Comparison of ENCODE assay signal across 26 cellular contexts in the genomic region with DNA sequence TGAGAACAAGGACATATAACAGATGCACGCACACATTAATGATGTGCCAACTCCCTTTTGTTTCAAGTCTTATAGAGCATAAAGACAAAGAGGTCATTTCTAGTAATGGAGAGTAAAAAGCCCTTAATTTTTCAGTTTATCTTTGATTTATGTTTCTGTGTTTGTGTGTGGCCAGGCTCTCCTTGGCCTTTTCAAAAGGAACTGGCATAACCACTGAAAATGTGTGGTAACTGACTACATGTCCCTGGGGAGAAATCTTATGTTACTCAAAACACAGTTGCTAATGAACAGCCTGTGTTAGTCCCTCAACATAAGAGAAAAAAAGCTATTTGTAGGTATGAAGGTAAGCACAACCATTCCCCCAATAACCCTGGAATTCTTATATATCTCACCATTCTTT. TPM values are rescaled to one million over a fixed set of nuclear protein-coding genes. Genes with fewer than 3 reads are reported as not detected.
DNase-seq lines count a peak whose midpoint lies in the region; ATAC-seq, FAIRE-seq and TF ChIP-seq lines count a peak whose summit lies in the region.
"Had no signal": no experiment of that assay in that cellular context is flagged by ENCODE, and none has a peak within 500 bp of the region (broad histone marks: within the 10 kb centered on the region; RNA-seq: fewer than 3 reads in every experiment).

No MANE protein-coding gene starts in this region.

- no peak overlapping the region for H2AK5ac ChIP-seq in trophoblast cell (ENCODE audit: low read length)

- H3K9me3 ChIP-seq in spleen (no peaks in the 10 kb centered on the region), trophoblast cell (ENCODE audit: insufficient read depth, low read depth, low read length) (no peaks in the 10 kb centered on the region), small intestine (ENCODE audit: control insufficient read depth, low read depth) (no peaks in the 10 kb centered on the region)
- H3K9me3 ChIP-seq: body of pancreas, heart right ventricle, Peyer's patch, prostate gland, tibial nerve had no signal

- H3K27me3 ChIP-seq in spleen (replicated peaks in 1 of 7) (no peaks in the 10 kb centered on the region), trophoblast cell (ENCODE audit: insufficient read depth, low read length) (no peaks in the 10 kb centered on the region), small intestine (ENCODE audit: control insufficient read depth in 2 of 2, insufficient read depth in 2 of 2, low read length in 2 of 2) (no peaks in the 10 kb centered on the region)
- H3K27me3 ChIP-seq: body of pancreas, heart right ventricle, Peyer's patch, tibial nerve had no signal

- no peak overlapping the region for H2BK120ac ChIP-seq in trophoblast cell (ENCODE audit: insufficient read depth, low read length, poor library complexity)

- TF ChIP-seq CTCF in spleen (IDR thresholded peaks at IDR 0.05 in 8 of 11, conservative IDR thresholded peaks at IDR 0.05 in 3 of 11), result no peak

- no peak overlapping the region for H3K14ac ChIP-seq in trophoblast cell (ENCODE audit: low read length)

- peak overlapping the region; percentile 68 for H3K27ac ChIP-seq in epithelial cell of prostate
- peak overlapping the region in 6 of 8 donors; percentile 26 to 86 (median 80) for H3K27ac ChIP-seq in spleen
- no peak overlapping the region for H3K27ac ChIP-seq in trophoblast cell (ENCODE audit: low read depth, low read length)
- no peak overlapping the region for H3K27ac ChIP-seq in small intestine (ENCODE audit: low read depth in 1 of 2, low read length in 1 of 2)
- H3K27ac ChIP-seq: body of pancreas, heart right ventricle, Peyer's patch, prostate gland, tibial nerve had no signal

- FAIRE-seq in small intestine (lab: Jason Lieb, UNC), result no peak
- FAIRE-seq: HTR-8/SVneo, islet of Langerhans had no signal

- H3K36me3 ChIP-seq in spleen (no peaks in the 10 kb centered on the region), trophoblast cell (ENCODE audit: control insufficient read depth in 1 of 2, insufficient read depth in 2 of 2, low read length in 2 of 2) (no peaks in the 10 kb centered on the region), small intestine (ENCODE audit: control insufficient read depth in 2 of 2, insufficient read depth in 2 of 2, low read length in 2 of 2) (no peaks in the 10 kb centered on the region)
- H3K36me3 ChIP-seq: heart right ventricle, Peyer's patch, prostate gland, tibial nerve had no signal

- intact Hi-C loops in spleen (cut with DNase I; ENCODE audit: low total_unique reads), result no loop called here

- H3K79me2 ChIP-seq in trophoblast cell (ENCODE audit: control insufficient read depth, insufficient read depth, low read length, poor library complexity), result no peaks in the 10 kb centered on the region

- no peak overlapping the region for H3K9ac ChIP-seq in trophoblast cell (ENCODE audit: low read length)

- H2BK12ac ChIP-seq in trophoblast cell (ENCODE audit: low read length), result no peak overlapping the region

- no peak for TF ChIP-seq POLR2A in spleen (IDR thresholded peaks at IDR 0.05)

- H4K12ac ChIP-seq in trophoblast cell (ENCODE audit: low read depth, low read length), result no peak overlapping the region

- H3K18ac ChIP-seq in trophoblast cell (ENCODE audit: low read length), result no peak overlapping the region

- peak; percentile 75 for ATAC-seq in GM18907 (IDR thresholded peaks at IDR 0.05; ENCODE audit: unreplicated experiment)
- ATAC-seq: body of pancreas; heart right ventricle; stimulated activated effector memory CD8-positive, alpha-beta T cell treated with anti-CD3 and anti-CD28 coated beads, Interleukin-12 subunit alpha, Interleukin-12 subunit beta, amount 100 ng/mL, for 72 hours had no signal

- H3K4ac ChIP-seq in trophoblast cell (ENCODE audit: low read depth, low read length), result no peak overlapping the region

- 48 to 69% (median 60%) methylated on average over 1 of the region's 1 CpG for WGBS in spleen, 5 donors
- WGBS in trophoblast cell (ENCODE audit: extremely low coverage, insufficient coverage, insufficient read length), result no CpG with 5 or more reads among the region's 1 CpG
- WGBS in small intestine, 3 donors, result 91 to 92% (median 92%) methylated on average over 1 of the region's 1 CpG

- H2AFZ ChIP-seq in trophoblast cell (ENCODE audit: insufficient read depth, low read length, poor library complexity), result no peak overlapping the region

- no peak overlapping the region for H3K4me2 ChIP-seq in trophoblast cell (ENCODE audit: low read length)

- H2BK5ac ChIP-seq in trophoblast cell (ENCODE audit: low read depth, low read length, poor library complexity), result no peak overlapping the region

- no peaks in the 10 kb centered on the region for H3K79me1 ChIP-seq in trophoblast cell (ENCODE audit: low read length)

- H4K8ac ChIP-seq in trophoblast cell (ENCODE audit: low read depth, low read length), result no peak overlapping the region

- no peak overlapping the region for H3K23ac ChIP-seq in trophoblast cell (ENCODE audit: low read length)

- H3K4me1 ChIP-seq in spleen (peaks cover 3 to 69% (median 30%) of the 10 kb centered on the region in 6 donors), trophoblast cell (ENCODE audit: control insufficient read depth in 1 of 2, insufficient read depth in 2 of 2, low read length in 2 of 2) (peaks cover 0 to 2% of the 10 kb centered on the region in 2 experiments), small intestine (ENCODE audit: control insufficient read depth in 2 of 2, insufficient read depth in 1 of 2, low read depth in 1 of 2, low read length in 1 of 2) (no peaks in the 10 kb centered on the region)
- H3K4me1 ChIP-seq: body of pancreas, prostate gland had no signal

- peak; percentile 2 for DNase-seq in NCI-H128 (lab: John Stamatoyannopoulos, UW; ENCODE audit: unreplicated experiment)
- DNase-seq in epithelial cell of prostate (ENCODE audit: low read depth, low spot score), result no peak
- no peak for DNase-seq in spleen
- no peak for DNase-seq in C1 segment of cervical spinal cord (lab: John Stamatoyannopoulos, UW)
- no peak for DNase-seq in trophoblast cell
- DNase-seq in small intestine, result no peak
- no peak for DNase-seq in NCI-H82 treated with DMSO at 0.1 percent for 48 hours (lab: John Stamatoyannopoulos, UW; ENCODE audit: unreplicated experiment)
- DNase-seq: activated CD4-positive, alpha-beta T cell treated with anti-CD3 and anti-CD28 coated beads, Interleukin-2, amount 10 ng/mL, durations not matched to agents 7 days and 5 days; activated naive CD4-positive, alpha-beta T cell treated with Interleukin-2 at 50 U/mL for 16 hours; body of pancreas; CD4-positive, CD25-positive, alpha-beta regulatory T cell; DMS53; erythroblast; heart right ventricle; mammary epithelial cell; NCI-H2081 treated with DMSO at 0.1 percent for 48 hours; NCI-H82; nephron progenitor cell; Peyer's patch; stimulated activated CD4-positive, alpha-beta T cell treated with anti-CD3 and anti-CD28 coated beads, Interleukin-12 subunit alpha, Interleukin-12 subunit beta, amount 100 ng/mL, for 4 hours had no signal

- H3K4me3 ChIP-seq in spleen, result no peak overlapping the region
- H3K4me3 ChIP-seq in trophoblast cell (ENCODE audit: low read depth, low read length), result no peak overlapping the region
- H3K4me3 ChIP-seq in small intestine (ENCODE audit: low read depth in 1 of 2, low read length in 2 of 2), result no peak overlapping the region
- H3K4me3 ChIP-seq: body of pancreas, heart right ventricle, Peyer's patch, prostate gland, tibial nerve had no signal

- no peak overlapping the region for H4K91ac ChIP-seq in trophoblast cell (ENCODE audit: low read depth, low read length)

RNA-seq across cellular contexts. Expression of a gene that starts 47.6 kb away (rescaled TPM):
- under 1 TPM in 1 of 7 donors, not detected in 6; 0.07 TPM for total RNA-seq in spleen
- polyA plus RNA-seq in spleen (not detected), small intestine (under 1 TPM in 1 of 3 donors, not detected in 2; 0.04 TPM)
- not detected in 2 replicates for polyA plus RNA-seq in trophoblast cell (2013)
- total RNA-seq: activated CD4-positive, alpha-beta T cell treated with anti-CD3 and anti-CD28 coated beads, Interleukin-2, amount 10 ng/mL, durations not matched to agents 7 days and 5 days; CD4-positive, CD25-positive, alpha-beta regulatory T cell; heart right ventricle; Peyer's patch; tibial nerve had no signal
- polyA plus RNA-seq: CD4-positive, CD25-positive, alpha-beta regulatory T cell; heart right ventricle had no signal

RNA-seq across cellular contexts. Expression of a gene that starts 54.3 kb away (rescaled TPM):
- total RNA-seq in spleen, result 100 to 1,000 TPM in 3 of 7 donors, 10 to 100 TPM in 4; 62.8 to 178 (median 100.0) TPM
- polyA plus RNA-seq in spleen, result 10 to 100 TPM; 18.1 to 23.8 (median 20.7) TPM
- 14.9 and 15.5 TPM in 2 replicates for polyA plus RNA-seq in trophoblast cell (2013)
- polyA plus RNA-seq in small intestine, result 10 to 100 TPM; 11.6 to 23.5 (median 17.3) TPM

Comparison
In these comparisons a context has a peak if more than half of its experiments do, and no peak if none do; other contexts are left out.
1. H3K27ac ChIP-seq: peak in epithelial cell of prostate (single experiment) and spleen (6 of 8); none in trophoblast cell (single experiment) and small intestine (0 of 2).